In genomic region chr17:2029911-2030778, GRCh38 we compare ENCODE assay signal across 1 cellular context.
TF ChIP-seq lines count a peak whose summit lies in the region.

DPH1 (plus strand) TSS chr17:2030153; CDS start chr17:2030170, 17 bp downstream.

TF ChIP-seq in HepG2, 621 proteins besides CTCF, POLR2A, EP300 and RAD21 (continued from another document and continues in another):
- TF ChIP-seq HBP1 (CRISPR knock-in tag; IDR thresholded peaks at IDR 0.05; ENCODE audit: low read depth) (peak; percentile 95), RFXANK (CRISPR knock-in tag; IDR thresholded peaks at IDR 0.05) (no peak), ZNF460 (CRISPR knock-in tag; IDR thresholded peaks at IDR 0.05; ENCODE audit: borderline replicate concordance) (no peak; the same call in 1 of the 2 replicates), PRMT3 (CRISPR knock-in tag; IDR thresholded peaks at IDR 0.05; ENCODE audit: borderline replicate concordance, low read depth) (no peak), ZNF260 (CRISPR knock-in tag; IDR thresholded peaks at IDR 0.05; ENCODE audit: borderline replicate concordance, low read depth) (no peak), GATA4 (IDR thresholded peaks at IDR 0.05; ENCODE audit: borderline replicate concordance, low read depth) (0 out of 2 replicates have a peak, but pooled peaks have one; percentile 12), ZNF850 (CRISPR knock-in tag; conservative IDR thresholded peaks at IDR 0.05) (no peak), MYC (CRISPR knock-in tag; IDR thresholded peaks at IDR 0.05; ENCODE audit: borderline replicate concordance) (peak; percentile 99), MLXIP (CRISPR knock-in tag; IDR thresholded peaks at IDR 0.05; ENCODE audit: borderline replicate concordance) (no peak), ZNF530 (CRISPR knock-in tag; IDR thresholded peaks at IDR 0.05; ENCODE audit: low read depth) (no peak), ZNF607 (CRISPR knock-in tag; IDR thresholded peaks at IDR 0.05; ENCODE audit: borderline replicate concordance) (peak; percentile 61; the same call in 1 of the 2 replicates), GRHL1 (CRISPR knock-in tag; conservative IDR thresholded peaks at IDR 0.05) (no peak), ZFX (CRISPR knock-in tag; IDR thresholded peaks at IDR 0.05; ENCODE audit: low read depth) (peak; percentile 84), TBL1XR1 (IDR thresholded peaks at IDR 0.05; ENCODE audit: borderline replicate concordance, low read length, partially characterized antibody) (no peak), ZNF691 (CRISPR knock-in tag; IDR thresholded peaks at IDR 0.05; ENCODE audit: borderline replicate concordance, low read depth) (peak; percentile 81), ZNF382 (CRISPR knock-in tag; IDR thresholded peaks at IDR 0.05; ENCODE audit: borderline replicate concordance) (no peak), AFF4 (CRISPR knock-in tag; IDR thresholded peaks at IDR 0.05) (0 out of 2 replicates have a peak, but pooled peaks have one; percentile 59), ZNF770 (CRISPR knock-in tag; IDR thresholded peaks at IDR 0.05) (no peak), NR2F6 (IDR thresholded peaks at IDR 0.05) (no peak), NR2F6 (CRISPR knock-in tag; IDR thresholded peaks at IDR 0.05) (0 out of 2 replicates have a peak, but pooled peaks have one; percentile 31), ZBTB38 (CRISPR knock-in tag; IDR thresholded peaks at IDR 0.05) (peak; percentile 49; the same call in 1 of the 2 replicates), NR2F1 (CRISPR knock-in tag; IDR thresholded peaks at IDR 0.05) (no peak), ZNF143 (CRISPR knock-in tag; IDR thresholded peaks at IDR 0.05) (no peak), ZBTB49 (CRISPR knock-in tag; IDR thresholded peaks at IDR 0.05; ENCODE audit: borderline replicate concordance) (no peak), SIN3B (IDR thresholded peaks at IDR 0.05; ENCODE audit: low read length) (peak; percentile 80), KLF13 (CRISPR knock-in tag; IDR thresholded peaks at IDR 0.05) (0 out of 2 replicates have a peak, but pooled peaks have one; percentile 20), ARID5B (CRISPR knock-in tag; IDR thresholded peaks at IDR 0.05) (peak; percentile 61), ZNF510 (CRISPR knock-in tag; IDR thresholded peaks at IDR 0.05; ENCODE audit: low read depth) (no peak), ZNF44 (CRISPR knock-in tag; IDR thresholded peaks at IDR 0.05) (peak; percentile 61; the same call in 1 of the 2 replicates)
- TF ChIP-seq, protein P1, sequence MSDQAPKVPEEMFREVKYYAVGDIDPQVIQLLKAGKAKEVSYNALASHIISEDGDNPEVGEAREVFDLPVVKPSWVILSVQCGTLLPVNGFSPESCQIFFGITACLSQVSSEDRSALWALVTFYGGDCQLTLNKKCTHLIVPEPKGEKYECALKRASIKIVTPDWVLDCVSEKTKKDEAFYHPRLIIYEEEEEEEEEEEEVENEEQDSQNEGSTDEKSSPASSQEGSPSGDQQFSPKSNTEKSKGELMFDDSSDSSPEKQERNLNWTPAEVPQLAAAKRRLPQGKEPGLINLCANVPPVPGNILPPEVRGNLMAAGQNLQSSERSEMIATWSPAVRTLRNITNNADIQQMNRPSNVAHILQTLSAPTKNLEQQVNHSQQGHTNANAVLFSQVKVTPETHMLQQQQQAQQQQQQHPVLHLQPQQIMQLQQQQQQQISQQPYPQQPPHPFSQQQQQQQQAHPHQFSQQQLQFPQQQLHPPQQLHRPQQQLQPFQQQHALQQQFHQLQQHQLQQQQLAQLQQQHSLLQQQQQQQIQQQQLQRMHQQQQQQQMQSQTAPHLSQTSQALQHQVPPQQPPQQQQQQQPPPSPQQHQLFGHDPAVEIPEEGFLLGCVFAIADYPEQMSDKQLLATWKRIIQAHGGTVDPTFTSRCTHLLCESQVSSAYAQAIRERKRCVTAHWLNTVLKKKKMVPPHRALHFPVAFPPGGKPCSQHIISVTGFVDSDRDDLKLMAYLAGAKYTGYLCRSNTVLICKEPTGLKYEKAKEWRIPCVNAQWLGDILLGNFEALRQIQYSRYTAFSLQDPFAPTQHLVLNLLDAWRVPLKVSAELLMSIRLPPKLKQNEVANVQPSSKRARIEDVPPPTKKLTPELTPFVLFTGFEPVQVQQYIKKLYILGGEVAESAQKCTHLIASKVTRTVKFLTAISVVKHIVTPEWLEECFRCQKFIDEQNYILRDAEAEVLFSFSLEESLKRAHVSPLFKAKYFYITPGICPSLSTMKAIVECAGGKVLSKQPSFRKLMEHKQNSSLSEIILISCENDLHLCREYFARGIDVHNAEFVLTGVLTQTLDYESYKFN (CRISPR knock-in tag; conservative IDR thresholded peaks at IDR 0.05) = no peak; the same call in 1 of the 2 replicates
